In the genomic region with DNA sequence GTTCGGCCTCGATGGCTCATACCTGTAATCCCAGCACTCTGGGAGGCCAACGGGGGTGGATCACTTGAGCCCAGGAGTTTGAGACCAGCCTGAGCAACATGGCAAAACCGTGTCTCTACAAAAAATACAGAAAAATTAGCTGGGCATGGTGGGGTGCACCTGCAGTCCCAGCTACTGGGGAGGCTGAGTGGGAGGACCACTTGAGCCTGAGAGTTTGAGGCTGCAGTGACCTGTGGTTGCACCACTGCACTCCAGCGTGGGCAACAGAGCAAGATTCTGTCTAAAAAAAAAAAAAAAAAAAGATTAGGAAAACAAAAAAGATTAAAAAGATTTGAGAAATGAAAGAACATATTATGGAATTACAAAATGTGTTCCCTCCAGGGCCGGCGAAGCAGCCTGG, we compare ENCODE assay signal across 14 cellular contexts.
"Had no signal": no experiment of that assay in that cellular context is flagged by ENCODE, and none has a peak within 500 bp of the region (broad histone marks: within the 10 kb centered on the region; RNA-seq: fewer than 3 reads in every experiment).

No MANE protein-coding gene starts in this region.

- DNase-seq: activated CD4-positive, alpha-beta T cell treated with anti-CD3 and anti-CD28 coated beads, Interleukin-2, amount 50 U/mL, for 4 hours; activated CD4-positive, CD25-positive, alpha-beta regulatory T cell; activated naive CD4-positive, alpha-beta T cell treated with anti-CD3 and anti-CD28 coated beads, Interleukin-2, amount 10 ng/mL, durations not matched to agents 7 days and 5 days; activated T-cell treated with anti-CD3 and anti-CD28 coated beads, Interleukin-2, amount 50 U/mL, for 24 hours; brain microvascular endothelial cell; effector memory CD8-positive, alpha-beta T cell; foreskin melanocyte; left cardiac atrium; pancreas; stimulated activated CD4-positive, alpha-beta T cell treated with anti-CD3 and anti-CD28 coated beads, Interleukin-2, amount 100 ng/mL, for 48 hours; thyroid gland had no signal

- H3K9me3 ChIP-seq: pancreas, thyroid gland had no signal

- ATAC-seq: activated CD8-positive, alpha-beta memory T cell treated with anti-CD3 and anti-CD28 coated beads, Interleukin-2, amount 10 ng/mL, durations not matched to agents 7 days and 5 days; effector memory CD8-positive, alpha-beta T cell; stimulated activated memory B cell treated with anti-CD40 and anti-IgM and Interleukin-4, amounts not matched to agents 10 μg/mL and 1 μg/mL and 100 μg/mL, for 72 hours had no signal

- H3K36me3 ChIP-seq: brain microvascular endothelial cell, pancreas, thyroid gland had no signal

- H3K27me3 ChIP-seq: brain microvascular endothelial cell, pancreas, thyroid gland had no signal

- H3K4me3 ChIP-seq: pancreas, thyroid gland had no signal

- H3K27ac ChIP-seq: brain microvascular endothelial cell, pancreas, thyroid gland had no signal

- H3K4me3 Mint-ChIP-seq: activated CD8-positive, alpha-beta memory T cell treated with anti-CD3 and anti-CD28 coated beads, Interleukin-2, amount 10 ng/mL, durations not matched to agents 7 days and 5 days; dendritic cell treated with granulocyte-macrophage colony-stimulating factor and Interleukin-4, amounts not matched to agents 40 ng/mL and 50 ng/mL, for 4 days; stimulated activated memory B cell treated with anti-CD40 and anti-IgM and Interleukin-4, amounts not matched to agents 10 μg/mL and 1 μg/mL and 100 μg/mL, for 72 hours had no signal

- H3K27me3 Mint-ChIP-seq: activated naive CD4-positive, alpha-beta T cell treated with anti-CD3 and anti-CD28 coated beads, Interleukin-2, amount 10 ng/mL, durations not matched to agents 7 days and 5 days; activated T-cell treated with anti-CD3 and anti-CD28 coated beads, Interleukin-2, amount 50 U/mL, for 24 hours; dendritic cell treated with granulocyte-macrophage colony-stimulating factor and Interleukin-4, amounts not matched to agents 40 ng/mL and 50 ng/mL, for 4 days; effector memory CD8-positive, alpha-beta T cell; stimulated activated memory B cell treated with anti-CD40 and anti-IgM and Interleukin-4, amounts not matched to agents 10 μg/mL and 1 μg/mL and 100 μg/mL, for 72 hours had no signal

- H3K4me1 ChIP-seq: thyroid gland had no signal
